ENCODE assay signal across 19 cellular contexts in genomic region chr7:138945806-138946205, GRCh38. TPM values are rescaled to one million over a fixed set of nuclear protein-coding genes. Genes with fewer than 3 reads are reported as not detected.
DNase-seq lines count a peak whose midpoint lies in the region; ATAC-seq and TF ChIP-seq lines count a peak whose summit lies in the region.
"Had no signal": no experiment of that assay in that cellular context is flagged by ENCODE, and none has a peak within 500 bp of the region (broad histone marks: within the 10 kb centered on the region; RNA-seq: fewer than 3 reads in every experiment).

No MANE protein-coding gene starts in this region.

- DNase-seq in NCI-H510A treated with DMSO at 0.1 percent for 48 hours (lab: John Stamatoyannopoulos, UW) (peak; percentile 12), NCI-H510A (lab: John Stamatoyannopoulos, UW) (no peak), GM23338 (ENCODE audit: low spot score) (no peak), SKM-1 treated with dmso at 0.1 percent for 144 hours (lab: John Stamatoyannopoulos, UW; ENCODE audit: unreplicated experiment) (peak; percentile 23), islet precursor cell (peak; percentile 26), adrenal gland (no peak)
- no peak for DNase-seq in stimulated activated CD4-positive, alpha-beta T cell treated with anti-CD3 and anti-CD28 coated beads, Interleukin-2, amount 100 ng/mL, for 24 hours
- DNase-seq: 8988T; CD8-positive, alpha-beta memory T cell; GM23248; HCEC 1CT; MV-4-11; PC-9; RPMI8226; SK-N-SH; T-helper 1 cell had no signal

- H3K4me1 ChIP-seq in GM23338 (ENCODE audit: insufficient read depth) = peaks cover 23% of the 10 kb centered on the region
- no peaks in the 10 kb centered on the region for H3K4me1 ChIP-seq in adrenal gland (replicated peaks in 1 of 2)

- TF ChIP-seq CTCF in GM23338 (conservative IDR thresholded peaks at IDR 0.05; ENCODE audit: low read depth in 2 of 2) = no peak
- TF ChIP-seq CTCF in adrenal gland (IDR thresholded peaks at IDR 0.05) = no peak

- H3K27me3 ChIP-seq in GM23338 (ENCODE audit: insufficient read depth) (no peaks in the 10 kb centered on the region), adrenal gland (no peaks in the 10 kb centered on the region)

- no peak overlapping the region for H2AFZ ChIP-seq in GM23338
- H2AFZ ChIP-seq: GM23248, PC-9 had no signal

- H3F3A ChIP-seq in GM23338 (replicated peaks; ENCODE audit: low read depth) = no peaks in the 10 kb centered on the region; the same call in 1 of the 2 replicates

- no peak for TF ChIP-seq POLR2A in adrenal gland (IDR thresholded peaks at IDR 0.05)

- ATAC-seq in GM23338 = peak; percentile 46
- no peak for ATAC-seq in HG02885 (IDR thresholded peaks at IDR 0.05; ENCODE audit: poor library complexity, unreplicated experiment)

- H3K36me3 ChIP-seq in GM23338 (ENCODE audit: insufficient read depth) (no peaks in the 10 kb centered on the region), adrenal gland (replicated peaks in 1 of 2) (no peaks in the 10 kb centered on the region)

- H3K9me2 ChIP-seq in GM23338 (ENCODE audit: insufficient read depth) = no peaks in the 10 kb centered on the region
- H3K9me2 ChIP-seq: SK-N-SH had no signal

- peaks cover 18% of the 10 kb centered on the region for H4K20me1 ChIP-seq in GM23338 (replicated peaks; ENCODE audit: insufficient read depth)

- 72 to 75% (median 74%) methylated on average over 3 of the region's 3 CpGs for WGBS in adrenal gland, 4 donors

- H3K9me3 ChIP-seq in adrenal gland (replicated peaks in 1 of 3) = no peaks in the 10 kb centered on the region
- H3K9me3 ChIP-seq: SK-N-SH had no signal

- H3K4me1 Mint-ChIP-seq in GM23338 = peaks cover 32% of the 10 kb centered on the region
- H3K4me1 Mint-ChIP-seq: CD8-positive, alpha-beta memory T cell had no signal

- H3K9me3 Mint-ChIP-seq in GM23338 = no peaks in the 10 kb centered on the region
- H3K9me3 Mint-ChIP-seq: CD8-positive, alpha-beta memory T cell had no signal

- peaks cover 76% of the 10 kb centered on the region for H3K79me2 ChIP-seq in GM23338 (replicated peaks; ENCODE audit: insufficient read depth)

- H3K4me3 Mint-ChIP-seq in GM23338 = no peak overlapping the region
- H3K4me3 Mint-ChIP-seq: CD8-positive, alpha-beta memory T cell had no signal

- H3K4me3 ChIP-seq in GM23338 = no peak overlapping the region
- H3K4me3 ChIP-seq in adrenal gland = no peak overlapping the region
- H3K4me3 ChIP-seq: GM23248, PC-9 had no signal

- intact Hi-C loops in adrenal gland (cut with DNase I) = no loop called here

- peak overlapping the region; percentile 50; the same call in 1 of the 2 replicates for H3K27ac Mint-ChIP-seq in GM23338
- H3K27ac Mint-ChIP-seq: CD8-positive, alpha-beta memory T cell had no signal

- peak overlapping the region; percentile 56; the same call in 1 of the 2 replicates for H3K27ac ChIP-seq in GM23338 (ENCODE audit: low read depth)
- H3K27ac ChIP-seq in adrenal gland = no peak overlapping the region
- H3K27ac ChIP-seq: C4-2B, GM23248, KMS-11, PC-9 had no signal

- no peak overlapping the region for H3K4me2 ChIP-seq in GM23338
- H3K4me2 ChIP-seq: KMS-11, PC-9, SK-N-SH had no signal

- peaks cover 9% of the 10 kb centered on the region for H3K27me3 Mint-ChIP-seq in GM23338 (ENCODE audit: insufficient read depth, low read depth, poor library complexity)

- 0 out of 3 replicates have a peak, but pooled peaks cover 2% of the 10 kb centered on the region for H3K36me3 Mint-ChIP-seq in GM23338 (ENCODE audit: low read depth)
- H3K36me3 Mint-ChIP-seq: CD8-positive, alpha-beta memory T cell had no signal

TF ChIP-seq in GM23338, 12 proteins besides CTCF, POLR2A, EP300 and RAD21 (continues in another document):
- no peak for TF ChIP-seq JUNB (IDR thresholded peaks at IDR 0.05; ENCODE audit: unreplicated experiment)
- no peak for TF ChIP-seq ZNF462 (CRISPR knock-in tag; IDR thresholded peaks at IDR 0.05)
- no peak for TF ChIP-seq CREB1 (CRISPR knock-in tag; IDR thresholded peaks at IDR 0.05; ENCODE audit: low read depth)
- TF ChIP-seq EZH2phosphoT487 (IDR thresholded peaks at IDR 0.05; ENCODE audit: unreplicated experiment) = no peak
- TF ChIP-seq REST (IDR thresholded peaks at IDR 0.05; ENCODE audit: unreplicated experiment) = no peak
- TF ChIP-seq NANOG (IDR thresholded peaks at IDR 0.05; ENCODE audit: borderline replicate concordance) = no peak

RNA-seq across cellular contexts. Expression of gene KIAA1549, which starts 35.4 kb away (rescaled TPM):
- total RNA-seq in GM23338 (2014; rRNA removed; shearing (Covaris generic)) = 11.6 and 13.5 TPM in 2 replicates
- 3.6 TPM in 2 replicates for polyA plus RNA-seq in GM23338 (2016; fragmentation: Nextera tagmentation; extraction: Ambion mirVana)
- total RNA-seq in adrenal gland = 1 to 10 TPM; 1.8 to 7.6 (median 3.7) TPM
- polyA plus RNA-seq in adrenal gland = 1 to 10 TPM; 1.3 to 4.0 (median 1.7) TPM
- polyA plus RNA-seq: CD8-positive, alpha-beta memory T cell had no signal

Comparison
In these comparisons a context has a peak if more than half of its experiments do, and no peak if none do; other contexts are left out.
1. DNase-seq: peak in NCI-H510A treated with DMSO at 0.1 percent for 48 hours (single experiment), SKM-1 treated with dmso at 0.1 percent for 144 hours (single experiment) and islet precursor cell (single experiment); none in NCI-H510A (single experiment), GM23338 (single experiment), adrenal gland (0 of 7) and stimulated activated CD4-positive, alpha-beta T cell treated with anti-CD3 and anti-CD28 coated beads, Interleukin-2, amount 100 ng/mL, for 24 hours (0 of 2).